ENCODE assay signal across 7 cellular contexts in genomic region chr2:237674731-237675276, GRCh38. TPM values are rescaled to one million over a fixed set of nuclear protein-coding genes. Genes with fewer than 3 reads are reported as not detected.
DNase-seq lines count a peak whose midpoint lies in the region; ATAC-seq and TF ChIP-seq lines count a peak whose summit lies in the region.

No MANE protein-coding gene starts in this region.

- peaks cover 16% of the 10 kb centered on the region for H3K27me3 Mint-ChIP-seq in activated CD4-positive, alpha-beta memory T cell treated with anti-CD3 and anti-CD28 coated beads, Interleukin-2, amount 10 ng/mL, durations not matched to agents 7 days and 5 days

- H3K36me3 ChIP-seq in endocrine pancreas (ENCODE audit: control insufficient read depth, insufficient read depth, low read length) (no peaks in the 10 kb centered on the region), mucosa of descending colon (ENCODE audit: low read depth) (no peaks in the 10 kb centered on the region)

- peak overlapping the region; percentile 58 for H3K9ac ChIP-seq in endocrine pancreas (ENCODE audit: control insufficient read depth, insufficient read depth, low read length)

- H3K27ac Mint-ChIP-seq in activated CD4-positive, alpha-beta memory T cell treated with anti-CD3 and anti-CD28 coated beads, Interleukin-2, amount 10 ng/mL, durations not matched to agents 7 days and 5 days, result peak overlapping the region; percentile 96

- H3K4me1 Mint-ChIP-seq in activated CD4-positive, alpha-beta memory T cell treated with anti-CD3 and anti-CD28 coated beads, Interleukin-2, amount 10 ng/mL, durations not matched to agents 7 days and 5 days, result peaks cover 57% of the 10 kb centered on the region

- DNase-seq in NCI-H69 (lab: John Stamatoyannopoulos, UW) (peak; percentile 80), mucosa of descending colon (peak; percentile 85 to 92 (median 88))
- peak; percentile 87 for DNase-seq in activated CD4-positive, alpha-beta memory T cell treated with anti-CD3 and anti-CD28 coated beads, Interleukin-2, amount 10 ng/mL, durations not matched to agents 7 days and 5 days
- DNase-seq in stimulated activated CD8-positive, alpha-beta memory T cell treated with anti-CD3 and anti-CD28 coated beads, Interleukin-7, amount 100 ng/mL, for 1 hour (ENCODE audit: low read depth in 2 of 2), result peak; percentile 59 to 67

- no peaks in the 10 kb centered on the region for H3K9me3 Mint-ChIP-seq in activated CD4-positive, alpha-beta memory T cell treated with anti-CD3 and anti-CD28 coated beads, Interleukin-2, amount 10 ng/mL, durations not matched to agents 7 days and 5 days

- H3K4me1 ChIP-seq in endocrine pancreas (ENCODE audit: control insufficient read depth, insufficient read depth, low read length) (peaks cover 7% of the 10 kb centered on the region), mucosa of descending colon (ENCODE audit: low read depth) (peaks cover 35% of the 10 kb centered on the region)

- ATAC-seq in GM18861 (IDR thresholded peaks at IDR 0.05; ENCODE audit: unreplicated experiment), result peak; percentile 75
- ATAC-seq in HG02973 (IDR thresholded peaks at IDR 0.05; ENCODE audit: unreplicated experiment), result peak; percentile 79
- peak; percentile 87 for ATAC-seq in mucosa of descending colon

- CTCF ChIA-PET in activated CD4-positive, alpha-beta memory T cell treated with anti-CD3 and anti-CD28 coated beads, Interleukin-2, amount 10 ng/mL, durations not matched to agents 7 days and 5 days (lab: Charles Lee), result interaction anchor here (1.2 to 9.6 kb wide), 7 partner anchors 10 to 71 kb away, joined by 4 to 240 read pairs (median 34); no protein-coding TSS in a partner anchor

- peak overlapping the region; percentile 81 for H3K4me3 Mint-ChIP-seq in activated CD4-positive, alpha-beta memory T cell treated with anti-CD3 and anti-CD28 coated beads, Interleukin-2, amount 10 ng/mL, durations not matched to agents 7 days and 5 days

- no peaks in the 10 kb centered on the region for H3K27me3 ChIP-seq in endocrine pancreas (ENCODE audit: control insufficient read depth, insufficient read depth, low read length)

- H3K9me3 ChIP-seq in endocrine pancreas (ENCODE audit: control insufficient read depth, low read length) (no peaks in the 10 kb centered on the region), mucosa of descending colon (no peaks in the 10 kb centered on the region)

- H3K4me3 ChIP-seq in endocrine pancreas (ENCODE audit: control insufficient read depth, insufficient read depth, low read length), result peak overlapping the region; percentile 51
- H3K4me3 ChIP-seq in mucosa of descending colon, result no peak overlapping the region

- POLR2A ChIA-PET in activated CD4-positive, alpha-beta memory T cell treated with anti-CD3 and anti-CD28 coated beads, Interleukin-2, amount 10 ng/mL, durations not matched to agents 7 days and 5 days (lab: Charles Lee), result interaction anchor here (0.6 to 12.6 kb wide), 11 partner anchors 9 to 70 kb away, joined by 3 to 385 read pairs (median 4); no protein-coding TSS in a partner anchor

- intact Hi-C loops in mucosa of descending colon (cut with DNase I, micrococcal nuclease), result loop anchor here in 1 of 2 donors (5.0 kb wide), 1 partner anchor 72 kb away; no protein-coding TSS in a partner anchor

- H3K36me3 Mint-ChIP-seq in activated CD4-positive, alpha-beta memory T cell treated with anti-CD3 and anti-CD28 coated beads, Interleukin-2, amount 10 ng/mL, durations not matched to agents 7 days and 5 days (ENCODE audit: low read depth), result no peaks in the 10 kb centered on the region

- no peak for TF ChIP-seq CTCF in mucosa of descending colon (IDR thresholded peaks at IDR 0.05)

RNA-seq across cellular contexts. Expression of gene LRRFIP1, which starts 47.4 kb away (rescaled TPM):
- total RNA-seq in activated CD4-positive, alpha-beta memory T cell treated with anti-CD3 and anti-CD28 coated beads, Interleukin-2, amount 10 ng/mL, durations not matched to agents 7 days and 5 days, result 100 to 1,000 TPM; 242 to 248 TPM
- 100 to 1,000 TPM; 114 to 157 (median 120) TPM for total RNA-seq in mucosa of descending colon
